ENCODE assay signal across 20 cellular contexts in genomic region chr4:164304240-164304639, GRCh38.
DNase-seq lines count a peak whose midpoint lies in the region; ATAC-seq and TF ChIP-seq lines count a peak whose summit lies in the region.
"Had no signal": no experiment of that assay in that cellular context is flagged by ENCODE, and none has a peak within 500 bp of the region (broad histone marks: within the 10 kb centered on the region; RNA-seq: fewer than 3 reads in every experiment).

No MANE protein-coding gene starts in this region.

- no peaks in the 10 kb centered on the region for H3K9me2 ChIP-seq in PC-3 (replicated peaks; ENCODE audit: low read length)

- H2AFZ ChIP-seq in PC-3 (ENCODE audit: low read length) = peak overlapping the region; percentile 16; the same call in 1 of the 2 replicates

- CTCF ChIA-PET in PC-3 (lab: Charles Lee) = no interaction called here
- CTCF ChIA-PET in activated naive CD4-positive, alpha-beta T cell treated with anti-CD3 and anti-CD28 coated beads, Interleukin-2, amount 10 ng/mL, durations not matched to agents 7 days and 5 days (lab: Charles Lee) = no interaction called here

- no peak overlapping the region for H3K4me3 Mint-ChIP-seq in activated naive CD4-positive, alpha-beta T cell treated with anti-CD3 and anti-CD28 coated beads, Interleukin-2, amount 10 ng/mL, durations not matched to agents 7 days and 5 days
- H3K4me3 Mint-ChIP-seq: activated CD8-positive, alpha-beta T cell treated with anti-CD3 and anti-CD28 coated beads for 36 hours; H9; naive B cell had no signal

- intact Hi-C loops in PC-3 (cut with micrococcal nuclease) = loop anchor here (10.0 kb wide), 1 partner anchor 169 kb away; no protein-coding TSS in a partner anchor
- intact Hi-C loops in posterior cingulate gyrus (cut with DNase I) = no loop called here

- H3K27me3 Mint-ChIP-seq in activated naive CD4-positive, alpha-beta T cell treated with anti-CD3 and anti-CD28 coated beads, Interleukin-2, amount 10 ng/mL, durations not matched to agents 7 days and 5 days = no peaks in the 10 kb centered on the region
- H3K27me3 Mint-ChIP-seq: activated CD8-positive, alpha-beta T cell treated with anti-CD3 and anti-CD28 coated beads for 36 hours; naive B cell had no signal

- H3K4me1 ChIP-seq in PC-3 (ENCODE audit: insufficient read depth, low read length) = peaks cover 23% of the 10 kb centered on the region
- H3K4me1 ChIP-seq: right lobe of liver, vagina had no signal

- no peaks in the 10 kb centered on the region for H3K79me2 ChIP-seq in PC-3 (ENCODE audit: low read length)

- H3K36me3 ChIP-seq in PC-3 (ENCODE audit: low read depth, low read length) (no peaks in the 10 kb centered on the region), MG63 (no peaks in the 10 kb centered on the region)
- H3K36me3 ChIP-seq: right lobe of liver, vagina had no signal

- H4K20me1 ChIP-seq in PC-3 (ENCODE audit: low read length) = no peaks in the 10 kb centered on the region

- peak overlapping the region; percentile 64 for H3K9ac ChIP-seq in PC-3 (ENCODE audit: low read length)

- H3F3A ChIP-seq in PC-3 (ENCODE audit: low read length, unreplicated experiment) = no peaks in the 10 kb centered on the region

- H3K4me2 ChIP-seq in PC-3 (ENCODE audit: low read length) = peak overlapping the region; percentile 54

- no peak overlapping the region for H3K27ac Mint-ChIP-seq in activated naive CD4-positive, alpha-beta T cell treated with anti-CD3 and anti-CD28 coated beads, Interleukin-2, amount 10 ng/mL, durations not matched to agents 7 days and 5 days
- H3K27ac Mint-ChIP-seq: activated CD8-positive, alpha-beta T cell treated with anti-CD3 and anti-CD28 coated beads for 36 hours; H9; naive B cell had no signal

- no TSS peak for BruUV-seq in PC-3 (replicated peaks; lab: Mats Ljungman, UMichigan)

- POLR2A ChIA-PET in PC-3 (lab: Charles Lee; ENCODE audit: unreplicated experiment) = no interaction called here

- H3K9me3 ChIP-seq in PC-3 (ENCODE audit: low read length) (no peaks in the 10 kb centered on the region), MG63 (no peaks in the 10 kb centered on the region)
- H3K9me3 ChIP-seq: right lobe of liver, vagina had no signal

- DNase-seq in PC-3 (peak; percentile 23), MG63 (no peak), posterior cingulate gyrus (no peak), A172 (ENCODE audit: low spot score) (no peak)
- no peak for DNase-seq in activated naive CD4-positive, alpha-beta T cell treated with anti-CD3 and anti-CD28 coated beads, Interleukin-2, amount 10 ng/mL, durations not matched to agents 7 days and 5 days
- DNase-seq: activated CD8-positive, alpha-beta T cell treated with anti-CD3 and anti-CD28 coated beads for 36 hours; activated gamma-delta T cell treated with Interleukin-2 at 50 U/mL for 16 hours; DMS 273 treated with DMSO at 0.1 percent for 48 hours; H9; left cardiac atrium; naive B cell; NCI-H1105; NCI-H774; right lobe of liver; SIG-M5; stimulated activated naive CD8-positive, alpha-beta T cell treated with anti-CD3 and anti-CD28 coated beads, Interleukin-15, Interleukin-2, amounts not matched to agents 100 U/mL and 50 U/mL, for 24 hours had no signal

- H3K4me1 Mint-ChIP-seq in activated naive CD4-positive, alpha-beta T cell treated with anti-CD3 and anti-CD28 coated beads, Interleukin-2, amount 10 ng/mL, durations not matched to agents 7 days and 5 days = no peaks in the 10 kb centered on the region
- H3K4me1 Mint-ChIP-seq: naive B cell had no signal

- no peaks in the 10 kb centered on the region for H3K27me3 ChIP-seq in PC-3 (ENCODE audit: low read length)
- no peaks in the 10 kb centered on the region for H3K27me3 ChIP-seq in MG63
- H3K27me3 ChIP-seq: right lobe of liver, vagina had no signal

- H3K4me3 ChIP-seq in PC-3 (ENCODE audit: low read length) (peak overlapping the region; percentile 19; the same call in 1 of the 2 replicates), MG63 (no peak overlapping the region)
- H3K4me3 ChIP-seq: right lobe of liver, vagina had no signal

- no peaks in the 10 kb centered on the region for H3K36me3 Mint-ChIP-seq in activated naive CD4-positive, alpha-beta T cell treated with anti-CD3 and anti-CD28 coated beads, Interleukin-2, amount 10 ng/mL, durations not matched to agents 7 days and 5 days
- H3K36me3 Mint-ChIP-seq: naive B cell had no signal

- peak; percentile 76 for ATAC-seq in GM18511 (IDR thresholded peaks at IDR 0.05; ENCODE audit: unreplicated experiment)
- ATAC-seq in GM21515 (IDR thresholded peaks at IDR 0.05; ENCODE audit: unreplicated experiment) = peak; percentile 65
- peak; percentile 91 for ATAC-seq in HG03039 (IDR thresholded peaks at IDR 0.05; ENCODE audit: unreplicated experiment)
- peak; percentile 31; the same call in 1 of the 2 replicates for ATAC-seq in PC-3
- ATAC-seq: activated CD8-positive, alpha-beta T cell treated with anti-CD3 and anti-CD28 coated beads for 36 hours; right lobe of liver; stimulated activated naive CD8-positive, alpha-beta T cell treated with anti-CD3 and anti-CD28 coated beads, Interleukin-15, Interleukin-2, amounts not matched to agents 100 U/mL and 50 U/mL, for 24 hours had no signal

- no peaks in the 10 kb centered on the region for H3K9me3 Mint-ChIP-seq in activated naive CD4-positive, alpha-beta T cell treated with anti-CD3 and anti-CD28 coated beads, Interleukin-2, amount 10 ng/mL, durations not matched to agents 7 days and 5 days
- H3K9me3 Mint-ChIP-seq: H9, naive B cell had no signal

- H3K27ac ChIP-seq in PC-3 (ENCODE audit: low read length) = peak overlapping the region; percentile 89
- H3K27ac ChIP-seq: right lobe of liver, vagina had no signal

- no peak for TF ChIP-seq CTCF in PC-3 (conservative IDR thresholded peaks at IDR 0.05; ENCODE audit: low read depth, low read length)

Comparison
In these comparisons a context has a peak if more than half of its experiments do, and no peak if none do; other contexts are left out.
1. ATAC-seq: peak in every context shown above with its lines; median percentile 91 in HG03039; 76 in GM18511; 65 in GM21515; 31 in PC-3.